Comparison of ENCODE assay signal across 2 cellular contexts in the genomic region with DNA sequence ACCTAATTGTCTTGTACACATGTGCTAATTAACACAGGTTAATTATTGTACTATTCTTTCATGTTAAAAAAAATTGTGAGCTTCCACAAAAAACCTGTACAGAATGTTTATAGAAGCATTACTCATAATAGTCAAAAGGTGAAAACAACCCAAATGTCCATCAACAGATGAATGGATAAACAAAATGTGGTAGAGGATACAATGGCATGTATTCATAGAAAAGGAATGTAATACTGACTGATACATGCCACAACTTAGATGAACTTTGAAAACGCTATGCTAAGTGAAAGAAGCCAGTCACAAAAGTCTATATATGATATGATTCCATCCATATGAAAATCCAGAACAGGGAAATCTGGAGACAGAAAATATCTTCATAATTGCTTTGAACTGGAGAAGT.
TF ChIP-seq lines count a peak whose summit lies in the region.

No MANE protein-coding gene starts in this region.

TF ChIP-seq in A549, 52 proteins besides CTCF, POLR2A, EP300 and RAD21:
- TF ChIP-seq ESRRA (IDR thresholded peaks at IDR 0.05; ENCODE audit: borderline replicate concordance, low read length) (no peak), RNF2 (IDR thresholded peaks at IDR 0.05; ENCODE audit: borderline replicate concordance, low read depth) (no peak), CBX8 (IDR thresholded peaks at IDR 0.05) (no peak), RCOR1 (IDR thresholded peaks at IDR 0.05; ENCODE audit: low read depth, low read length) (no peak), MAZ (IDR thresholded peaks at IDR 0.05; ENCODE audit: borderline replicate concordance, low read depth, low read length) (no peak), HOXB13 (CRISPR knock-in tag; IDR thresholded peaks at IDR 0.05; ENCODE audit: low read depth) (no peak), EHF (CRISPR knock-in tag; IDR thresholded peaks at IDR 0.05) (no peak)
- TF ChIP-seq, protein P1, sequence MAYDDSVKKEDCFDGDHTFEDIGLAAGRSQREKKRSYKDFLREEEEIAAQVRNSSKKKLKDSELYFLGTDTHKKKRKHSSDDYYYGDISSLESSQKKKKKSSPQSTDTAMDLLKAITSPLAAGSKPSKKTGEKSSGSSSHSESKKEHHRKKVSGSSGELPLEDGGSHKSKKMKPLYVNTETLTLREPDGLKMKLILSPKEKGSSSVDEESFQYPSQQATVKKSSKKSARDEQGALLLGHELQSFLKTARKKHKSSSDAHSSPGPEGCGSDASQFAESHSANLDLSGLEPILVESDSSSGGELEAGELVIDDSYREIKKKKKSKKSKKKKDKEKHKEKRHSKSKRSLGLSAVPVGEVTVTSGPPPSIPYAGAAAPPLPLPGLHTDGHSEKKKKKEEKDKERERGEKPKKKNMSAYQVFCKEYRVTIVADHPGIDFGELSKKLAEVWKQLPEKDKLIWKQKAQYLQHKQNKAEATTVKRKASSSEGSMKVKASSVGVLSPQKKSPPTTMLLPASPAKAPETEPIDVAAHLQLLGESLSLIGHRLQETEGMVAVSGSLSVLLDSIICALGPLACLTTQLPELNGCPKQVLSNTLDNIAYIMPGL (CRISPR knock-in tag; IDR thresholded peaks at IDR 0.05; ENCODE audit: borderline replicate concordance), result no peak
- TF ChIP-seq, protein P2, sequence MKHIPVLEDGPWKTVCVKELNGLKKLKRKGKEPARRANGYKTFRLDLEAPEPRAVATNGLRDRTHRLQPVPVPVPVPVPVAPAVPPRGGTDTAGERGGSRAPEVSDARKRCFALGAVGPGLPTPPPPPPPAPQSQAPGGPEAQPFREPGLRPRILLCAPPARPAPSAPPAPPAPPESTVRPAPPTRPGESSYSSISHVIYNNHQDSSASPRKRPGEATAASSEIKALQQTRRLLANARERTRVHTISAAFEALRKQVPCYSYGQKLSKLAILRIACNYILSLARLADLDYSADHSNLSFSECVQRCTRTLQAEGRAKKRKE (CRISPR knock-in tag; IDR thresholded peaks at IDR 0.05; ENCODE audit: low read depth), result no peak

TF ChIP-seq in IMR-90, 13 proteins besides CTCF, POLR2A, EP300 and RAD21:
- TF ChIP-seq RCOR1 (IDR thresholded peaks at IDR 0.05; ENCODE audit: insufficient replicate concordance, low read length) (no peak), CHD1 (IDR thresholded peaks at IDR 0.05; ENCODE audit: low read depth, low read length) (no peak), FOS (IDR thresholded peaks at IDR 0.05; ENCODE audit: low read depth, low read length) (no peak), CEBPB (IDR thresholded peaks at IDR 0.05; ENCODE audit: low read depth, low read length) (no peak), RFX5 (IDR thresholded peaks at IDR 0.05; ENCODE audit: low read depth, low read length) (no peak)
- TF ChIP-seq, protein P3, sequence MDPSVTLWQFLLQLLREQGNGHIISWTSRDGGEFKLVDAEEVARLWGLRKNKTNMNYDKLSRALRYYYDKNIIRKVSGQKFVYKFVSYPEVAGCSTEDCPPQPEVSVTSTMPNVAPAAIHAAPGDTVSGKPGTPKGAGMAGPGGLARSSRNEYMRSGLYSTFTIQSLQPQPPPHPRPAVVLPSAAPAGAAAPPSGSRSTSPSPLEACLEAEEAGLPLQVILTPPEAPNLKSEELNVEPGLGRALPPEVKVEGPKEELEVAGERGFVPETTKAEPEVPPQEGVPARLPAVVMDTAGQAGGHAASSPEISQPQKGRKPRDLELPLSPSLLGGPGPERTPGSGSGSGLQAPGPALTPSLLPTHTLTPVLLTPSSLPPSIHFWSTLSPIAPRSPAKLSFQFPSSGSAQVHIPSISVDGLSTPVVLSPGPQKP (IDR thresholded peaks at IDR 0.05; ENCODE audit: borderline replicate concordance, low read depth, low read length), result no peak
